Comparison of ENCODE assay signal across 15 cellular contexts in the genomic region with DNA sequence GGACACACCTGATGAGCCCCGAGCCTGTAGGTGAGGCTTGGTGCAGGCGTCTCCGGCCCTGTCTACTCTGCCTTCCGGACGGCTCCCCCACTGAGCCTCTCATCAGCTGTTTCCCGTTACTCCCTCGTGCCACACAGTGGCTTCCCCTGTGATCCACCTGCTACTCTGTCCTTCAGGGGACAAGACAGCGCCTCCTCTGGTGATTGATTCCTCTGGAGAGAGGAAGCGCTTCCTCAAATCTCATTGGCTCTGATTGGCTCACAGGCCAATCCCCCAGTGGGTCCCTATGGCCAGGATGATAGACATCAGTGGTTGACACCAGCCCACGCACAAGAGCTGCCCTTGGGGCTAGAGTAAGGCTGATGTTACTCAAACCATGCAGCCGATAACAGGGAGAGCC. TPM values are rescaled to one million over a fixed set of nuclear protein-coding genes. Genes with fewer than 3 reads are reported as not detected.
DNase-seq lines count a peak whose midpoint lies in the region; ATAC-seq and TF ChIP-seq lines count a peak whose summit lies in the region.
"Had no signal": no experiment of that assay in that cellular context is flagged by ENCODE, and none has a peak within 500 bp of the region (broad histone marks: within the 10 kb centered on the region; RNA-seq: fewer than 3 reads in every experiment).

No MANE protein-coding gene starts in this region.

- peak overlapping the region; percentile 81 for H3K27ac Mint-ChIP-seq in activated naive CD8-positive, alpha-beta T cell
- H3K27ac Mint-ChIP-seq in activated naive CD8-positive, alpha-beta T cell treated with anti-CD3 and anti-CD28 coated beads for 36 hours: no peak overlapping the region
- peak overlapping the region; percentile 88 for H3K27ac Mint-ChIP-seq in stimulated activated naive B cell treated with anti-CD40 and anti-IgM and Interleukin-4, amounts not matched to agents 10 μg/mL and 1 μg/mL and 100 μg/mL, for 72 hours
- H3K27ac Mint-ChIP-seq: activated B cell treated with CpG ODN at 0.5 μM for 24 hours; activated naive CD8-positive, alpha-beta T cell treated with anti-CD3 and anti-CD28 coated beads, Interleukin-2, amount 10 ng/mL, durations not matched to agents 7 days and 5 days had no signal

- peaks cover 17% of the 10 kb centered on the region for H3K4me1 Mint-ChIP-seq in activated naive CD8-positive, alpha-beta T cell (ENCODE audit: low read depth)
- peaks cover 20% of the 10 kb centered on the region for H3K4me1 Mint-ChIP-seq in activated naive CD8-positive, alpha-beta T cell treated with anti-CD3 and anti-CD28 coated beads for 36 hours
- peaks cover 15 to 16% of the 10 kb centered on the region in 2 donors for H3K4me1 Mint-ChIP-seq in stimulated activated naive B cell treated with anti-CD40 and anti-IgM and Interleukin-4, amounts not matched to agents 10 μg/mL and 1 μg/mL and 100 μg/mL, for 72 hours
- H3K4me1 Mint-ChIP-seq: activated B cell treated with CpG ODN at 0.5 μM for 24 hours had no signal

- no peaks in the 10 kb centered on the region for H3K4me1 ChIP-seq in OCI-LY1 (ENCODE audit: insufficient read depth, low read length, severe bottlenecking)
- H3K4me1 ChIP-seq: colonic mucosa had no signal

- H3K4me2 ChIP-seq in OCI-LY1 (ENCODE audit: low read length): no peak overlapping the region
- H3K4me2 ChIP-seq: BLaER1 had no signal

- H3K36me3 Mint-ChIP-seq in activated naive CD8-positive, alpha-beta T cell: no peaks in the 10 kb centered on the region
- peaks cover 18% of the 10 kb centered on the region for H3K36me3 Mint-ChIP-seq in activated naive CD8-positive, alpha-beta T cell treated with anti-CD3 and anti-CD28 coated beads for 36 hours
- peaks cover 29 to 35% of the 10 kb centered on the region in 2 donors for H3K36me3 Mint-ChIP-seq in stimulated activated naive B cell treated with anti-CD40 and anti-IgM and Interleukin-4, amounts not matched to agents 10 μg/mL and 1 μg/mL and 100 μg/mL, for 72 hours

- H3K4me3 ChIP-seq in OCI-LY1 (ENCODE audit: low read depth, low read length, poor library complexity, severe bottlenecking) (no peak overlapping the region), choroid plexus epithelial cell (ENCODE audit: low read depth, low read length) (no peak overlapping the region)
- H3K4me3 ChIP-seq: BLaER1, colonic mucosa, vagina had no signal

- H3K9me3 ChIP-seq in OCI-LY1 (ENCODE audit: low read length): no peaks in the 10 kb centered on the region
- H3K9me3 ChIP-seq: BLaER1, colonic mucosa, vagina had no signal

- H3K9me3 Mint-ChIP-seq in activated naive CD8-positive, alpha-beta T cell (ENCODE audit: low read depth): no peaks in the 10 kb centered on the region
- H3K9me3 Mint-ChIP-seq in activated naive CD8-positive, alpha-beta T cell treated with anti-CD3 and anti-CD28 coated beads for 36 hours: no peaks in the 10 kb centered on the region
- H3K9me3 Mint-ChIP-seq in stimulated activated naive B cell treated with anti-CD40 and anti-IgM and Interleukin-4, amounts not matched to agents 10 μg/mL and 1 μg/mL and 100 μg/mL, for 72 hours: no peaks in the 10 kb centered on the region
- H3K9me3 Mint-ChIP-seq: activated B cell treated with CpG ODN at 0.5 μM for 24 hours; activated naive CD8-positive, alpha-beta T cell treated with anti-CD3 and anti-CD28 coated beads, Interleukin-2, amount 10 ng/mL, durations not matched to agents 7 days and 5 days had no signal

- H3F3A ChIP-seq in OCI-LY1 (ENCODE audit: insufficient read depth, low read length): no peaks in the 10 kb centered on the region

- peak in 1 of 2 donors; percentile 12 for ATAC-seq in stimulated activated naive B cell treated with anti-CD40 and anti-IgM and Interleukin-4, amounts not matched to agents 10 μg/mL and 1 μg/mL and 100 μg/mL, for 72 hours (replicated peaks)
- no peak for ATAC-seq in GM21825 (IDR thresholded peaks at IDR 0.05; ENCODE audit: unreplicated experiment)
- no peak for ATAC-seq in GM18519 (IDR thresholded peaks at IDR 0.05; ENCODE audit: low FRiP score, unreplicated experiment)
- no peak for ATAC-seq in GM19328 (IDR thresholded peaks at IDR 0.05; ENCODE audit: unreplicated experiment)

- H2AFZ ChIP-seq in OCI-LY1 (ENCODE audit: low read length): no peak overlapping the region

- no peaks in the 10 kb centered on the region for H3K79me2 ChIP-seq in OCI-LY1 (ENCODE audit: insufficient read depth, low read length)

- H3K27me3 Mint-ChIP-seq in activated naive CD8-positive, alpha-beta T cell: no peaks in the 10 kb centered on the region
- H3K27me3 Mint-ChIP-seq in activated naive CD8-positive, alpha-beta T cell treated with anti-CD3 and anti-CD28 coated beads for 36 hours: no peaks in the 10 kb centered on the region
- no peaks in the 10 kb centered on the region for H3K27me3 Mint-ChIP-seq in stimulated activated naive B cell treated with anti-CD40 and anti-IgM and Interleukin-4, amounts not matched to agents 10 μg/mL and 1 μg/mL and 100 μg/mL, for 72 hours
- H3K27me3 Mint-ChIP-seq: activated B cell treated with CpG ODN at 0.5 μM for 24 hours; activated naive CD8-positive, alpha-beta T cell treated with anti-CD3 and anti-CD28 coated beads, Interleukin-2, amount 10 ng/mL, durations not matched to agents 7 days and 5 days had no signal

- H3K4me3 Mint-ChIP-seq in activated naive CD8-positive, alpha-beta T cell: peak overlapping the region; percentile 20
- H3K4me3 Mint-ChIP-seq in activated naive CD8-positive, alpha-beta T cell treated with anti-CD3 and anti-CD28 coated beads for 36 hours: no peak overlapping the region
- no peak overlapping the region for H3K4me3 Mint-ChIP-seq in stimulated activated naive B cell treated with anti-CD40 and anti-IgM and Interleukin-4, amounts not matched to agents 10 μg/mL and 1 μg/mL and 100 μg/mL, for 72 hours
- H3K4me3 Mint-ChIP-seq: activated B cell treated with CpG ODN at 0.5 μM for 24 hours; activated naive CD8-positive, alpha-beta T cell treated with anti-CD3 and anti-CD28 coated beads, Interleukin-2, amount 10 ng/mL, durations not matched to agents 7 days and 5 days had no signal

- no peaks in the 10 kb centered on the region for H3K9me2 ChIP-seq in OCI-LY1 (ENCODE audit: low read depth, low read length)

- no peak overlapping the region for H3K9ac ChIP-seq in OCI-LY1 (ENCODE audit: low read length)
- H3K9ac ChIP-seq: BLaER1 had no signal

- no peaks in the 10 kb centered on the region for H4K20me1 ChIP-seq in OCI-LY1 (ENCODE audit: insufficient read depth, low read length)

- H3K27ac ChIP-seq in OCI-LY1 (ENCODE audit: low read depth, low read length, poor library complexity, severe bottlenecking): no peak overlapping the region
- H3K27ac ChIP-seq: BLaER1, colonic mucosa, vagina had no signal

- DNase-seq in activated naive CD8-positive, alpha-beta T cell treated with anti-CD3 and anti-CD28 coated beads for 36 hours: no peak
- DNase-seq in choroid plexus epithelial cell (ENCODE audit: low read depth): no peak
- DNase-seq in stimulated activated naive B cell treated with anti-CD40 and anti-IgM and Interleukin-4, amounts not matched to agents 10 μg/mL and 1 μg/mL and 100 μg/mL, for 72 hours: no peak
- DNase-seq: activated B cell treated with CpG ODN at 0.5 μM for 24 hours; activated naive CD8-positive, alpha-beta T cell treated with anti-CD3 and anti-CD28 coated beads, Interleukin-2, amount 10 ng/mL, durations not matched to agents 7 days and 5 days; colonic mucosa; NCI-H2081 treated with DMSO at 0.1 percent for 48 hours; RPMI8226 had no signal

- no peaks in the 10 kb centered on the region for H3K27me3 ChIP-seq in OCI-LY1 (ENCODE audit: insufficient read depth, low read length)
- H3K27me3 ChIP-seq: BLaER1, colonic mucosa, vagina had no signal

- no peaks in the 10 kb centered on the region for H3K36me3 ChIP-seq in OCI-LY1 (ENCODE audit: insufficient read depth, low read length)

- peak; percentile 33; the same call in 1 of the 2 replicates for TF ChIP-seq CTCF in OCI-LY1 (IDR thresholded peaks at IDR 0.05; ENCODE audit: low read length)
- TF ChIP-seq CTCF in choroid plexus epithelial cell (conservative IDR thresholded peaks at IDR 0.05; ENCODE audit: low read depth, low read length): peak; percentile 11

RNA-seq across cellular contexts. Expression of a gene that starts 24.0 kb away (rescaled TPM):
- total RNA-seq in activated naive CD8-positive, alpha-beta T cell treated with anti-CD3 and anti-CD28 coated beads for 36 hours: 100 to 1,000 TPM; 109 TPM
